ENCODE assay signal across 8 cellular contexts in genomic region chr16:2980227-2981176, GRCh38. TPM values are rescaled to one million over a fixed set of nuclear protein-coding genes. Genes with fewer than 3 reads are reported as not detected.
DNase-seq lines count a peak whose midpoint lies in the region; ATAC-seq, FAIRE-seq and TF ChIP-seq lines count a peak whose summit lies in the region.

Gene PKMYT1 (minus strand): TSS chr16:2980446. CDS start chr16:2979657, 789 bp downstream.

- TF ChIP-seq CTCF in progenitor cell of endocrine pancreas (IDR thresholded peaks at IDR 0.05; ENCODE audit: unreplicated experiment): no peak

- peak; percentile 98 for FAIRE-seq in GM12891 (lab: Jason Lieb, UNC)

- TF ChIP-seq POLR2A in GM12891 (IDR thresholded peaks at IDR 0.05; ENCODE audit: low read depth, low read length): peak; percentile 81

- ATAC-seq in HG02759 (IDR thresholded peaks at IDR 0.05; ENCODE audit: unreplicated experiment): peak; percentile 78
- ATAC-seq in T-helper 17 cell: peak; percentile 94
- ATAC-seq in left cardiac atrium: peak; percentile 95 to 98

- peak; percentile 100 for DNase-seq in GM12891 (ENCODE audit: insufficient read length, low spot score)
- peak; percentile 88 to 99 (median 91) for DNase-seq in NCI-H1417 (lab: John Stamatoyannopoulos, UW)
- DNase-seq in T-helper 17 cell: peak; percentile 94 to 97 (median 96)
- DNase-seq in amniotic stem cell (lab: John Stamatoyannopoulos, UW): peak; percentile 80
- DNase-seq in left cardiac atrium: peak; percentile 94
- peak; percentile 89 for DNase-seq in progenitor cell of endocrine pancreas (ENCODE audit: low spot score, unreplicated experiment)
- DNase-seq in ureter (ENCODE audit: low spot score): peak; percentile 91

- H3K4me1 Mint-ChIP-seq in T-helper 17 cell: peaks cover 3% of the 10 kb centered on the region
- H3K4me1 Mint-ChIP-seq in progenitor cell of endocrine pancreas (ENCODE audit: low read depth): peaks cover 15% of the 10 kb centered on the region

- H3K9me3 Mint-ChIP-seq in progenitor cell of endocrine pancreas (ENCODE audit: low read depth): no peaks in the 10 kb centered on the region

- peak within 1 kb of the TSS; percentile 86 for H3K4me3 Mint-ChIP-seq in T-helper 17 cell
- peak within 1 kb of the TSS; percentile 79 for H3K4me3 Mint-ChIP-seq in progenitor cell of endocrine pancreas (ENCODE audit: low read depth)

- no peaks in the 10 kb centered on the region for H3K9me3 ChIP-seq in T-helper 17 cell (ENCODE audit: control insufficient read depth, low read length, poor library complexity, severe bottlenecking)

- H3K36me3 Mint-ChIP-seq in T-helper 17 cell (ENCODE audit: low read depth) (no peaks in the 10 kb centered on the region), progenitor cell of endocrine pancreas (ENCODE audit: insufficient read depth) (no peaks in the 10 kb centered on the region)

- H3K27me3 Mint-ChIP-seq in T-helper 17 cell (no peaks in the 10 kb centered on the region), progenitor cell of endocrine pancreas (peaks cover 6% of the 10 kb centered on the region)

- peak within 1 kb of the TSS; percentile 90 for H3K27ac Mint-ChIP-seq in T-helper 17 cell
- peak within 1 kb of the TSS; percentile 97 for H3K27ac Mint-ChIP-seq in progenitor cell of endocrine pancreas

- intact Hi-C loops in left cardiac atrium (cut with DNase I): no loop called here

TF ChIP-seq in GM12891, 5 proteins besides CTCF, POLR2A, EP300 and RAD21:
- TF ChIP-seq POU2F2 (IDR thresholded peaks at IDR 0.05; ENCODE audit: low read depth, low read length) (no peak), PAX5 (IDR thresholded peaks at IDR 0.05; ENCODE audit: insufficient read depth, low read length, severe bottlenecking) (no peak), TAF1 (IDR thresholded peaks at IDR 0.05; ENCODE audit: low read depth, low read length) (peak; percentile 56; the same call in 1 of the 2 replicates), SPI1 (IDR thresholded peaks at IDR 0.05; ENCODE audit: low read depth, low read length) (no peak), POLR2AphosphoS5 (IDR thresholded peaks at IDR 0.05; ENCODE audit: low read depth, low read length) (peak; percentile 79; the same call in 1 of the 2 replicates)

RNA-seq across cellular contexts. Expression of gene PKMYT1, which starts in this region (rescaled TPM):
- 21.4 TPM for polyA plus RNA-seq in GM12891 (2012; ENCODE audit: low read depth, missing spikeins)
- total RNA-seq in T-helper 17 cell (not detected), left cardiac atrium (1 to 10 TPM in 1 of 2 donors, under 1 TPM in 1; 0.97 to 2.9 TPM), progenitor cell of endocrine pancreas (33.7 and 36.5 TPM in 2 replicates), ureter (2.2 TPM)

Comparison
In these comparisons a context has a peak if more than half of its experiments do, and no peak if none do; other contexts are left out.
1. Peak in every context shown above with its lines: DNase-seq and ATAC-seq.
2. Peak in DNase-seq and ATAC-seq in T-helper 17 cell; RNA of the gene not detected or under 1 TPM.